ENCODE assay signal across 8 cellular contexts in the genomic region with DNA sequence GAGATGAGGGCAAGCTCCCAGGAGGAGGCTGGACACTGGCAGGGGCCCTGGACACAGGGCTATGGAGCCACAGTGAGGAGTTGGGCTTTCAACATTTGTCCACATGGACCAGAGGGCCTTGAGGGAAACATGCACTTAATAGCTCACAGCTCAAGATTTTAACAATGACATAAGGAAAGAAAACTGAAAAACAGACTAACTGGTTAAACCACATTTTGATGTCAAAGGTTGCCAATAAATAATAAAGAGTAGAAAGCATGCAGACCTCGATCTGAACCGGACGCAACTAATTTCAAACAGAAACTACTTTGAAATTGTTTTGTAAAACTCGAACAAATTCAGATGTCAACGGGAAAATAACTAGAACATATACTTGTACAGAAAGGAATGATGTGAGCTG. TPM values are rescaled to one million over a fixed set of nuclear protein-coding genes. Genes with fewer than 3 reads are reported as not detected.
DNase-seq lines count a peak whose midpoint lies in the region; ATAC-seq and TF ChIP-seq lines count a peak whose summit lies in the region.
"Not testable (repeated sequence)": the region's sequence is repeated elsewhere in the genome, so short reads cannot be mapped to it uniquely, and the experiment has no call there.

No MANE protein-coding gene starts in this region.

- peak overlapping the region in 4 of 8 donors; percentile 9 to 70 (median 40) for H3K4me3 Mint-ChIP-seq in CD4-positive, alpha-beta memory T cell
- H3K4me3 Mint-ChIP-seq in T-helper 17 cell = peak overlapping the region; percentile 7
- peak overlapping the region; percentile 57 for H3K4me3 Mint-ChIP-seq in activated CD8-positive, alpha-beta memory T cell treated with anti-CD3 and anti-CD28 coated beads, Interleukin-2, amount 10 ng/mL, durations not matched to agents 7 days and 5 days
- peak overlapping the region in 6 of 8 donors; percentile 11 to 40 (median 32) for H3K4me3 Mint-ChIP-seq in naive B cell
- peak overlapping the region; percentile 40 to 67 for H3K4me3 Mint-ChIP-seq in stimulated activated naive CD8-positive, alpha-beta T cell treated with anti-CD3 and anti-CD28 coated beads, Interleukin-15, amount 100 ng/mL, for 72 hours

- H3K9ac ChIP-seq in Loucy (ENCODE audit: low read depth, low read length, poor library complexity, severe bottlenecking) = peak overlapping the region; percentile 11

- peaks cover 37% of the 10 kb centered on the region; the same call in 1 of the 2 replicates for H3K79me2 ChIP-seq in Loucy (ENCODE audit: insufficient read depth, low read length)

- H3K36me3 ChIP-seq in CD4-positive, alpha-beta memory T cell (ENCODE audit: insufficient read depth, low read length); Loucy (ENCODE audit: insufficient read depth, low read length); breast epithelium: not testable (repeated sequence)

- POLR2A ChIA-PET in CD4-positive, alpha-beta memory T cell (lab: Charles Lee; ENCODE audit: partially characterized antibody) = not testable (repeated sequence)

- H3K4me1 Mint-ChIP-seq in CD4-positive, alpha-beta memory T cell = peaks cover 10 to 32% (median 24%) of the 10 kb centered on the region in 4 donors
- H3K4me1 Mint-ChIP-seq in T-helper 17 cell = peaks cover 16% of the 10 kb centered on the region
- peaks cover 35% of the 10 kb centered on the region for H3K4me1 Mint-ChIP-seq in activated CD8-positive, alpha-beta memory T cell treated with anti-CD3 and anti-CD28 coated beads, Interleukin-2, amount 10 ng/mL, durations not matched to agents 7 days and 5 days
- H3K4me1 Mint-ChIP-seq in naive B cell = peaks cover 31 to 60% (median 46%) of the 10 kb centered on the region in 3 donors
- H3K4me1 Mint-ChIP-seq in stimulated activated naive CD8-positive, alpha-beta T cell treated with anti-CD3 and anti-CD28 coated beads, Interleukin-15, amount 100 ng/mL, for 72 hours = peaks cover 43% of the 10 kb centered on the region

- H3K4me2 ChIP-seq in Loucy (ENCODE audit: low read depth, low read length, poor library complexity, severe bottlenecking) = peak overlapping the region; percentile 55

- H3K27me3 Mint-ChIP-seq in CD4-positive, alpha-beta memory T cell; T-helper 17 cell; activated CD8-positive, alpha-beta memory T cell treated with anti-CD3 and anti-CD28 coated beads, Interleukin-2, amount 10 ng/mL, durations not matched to agents 7 days and 5 days; naive B cell; stimulated activated naive CD8-positive, alpha-beta T cell treated with anti-CD3 and anti-CD28 coated beads, Interleukin-15, amount 100 ng/mL, for 72 hours: not testable (repeated sequence)

- H3K4me3 ChIP-seq in CD4-positive, alpha-beta memory T cell (ENCODE audit: low read length in 2 of 2); breast epithelium: not testable (repeated sequence)
- H3K4me3 ChIP-seq in Loucy (ENCODE audit: low read length, poor library complexity, severe bottlenecking) (peak overlapping the region; percentile 17), epithelial cell of proximal tubule (ENCODE audit: low read depth, low read length) (peak overlapping the region; percentile 6)

- not testable (repeated sequence) for H4K20me1 ChIP-seq in Loucy (ENCODE audit: insufficient read depth, low read length, poor library complexity, severe bottlenecking)

- intact Hi-C loops in CD4-positive, alpha-beta memory T cell (cut with micrococcal nuclease) = not testable (repeated sequence)
- intact Hi-C loops in breast epithelium (cut with DNase I; ENCODE audit: low total_unique reads) = loop anchor here (2.0 kb wide), 1 partner anchor 54 kb away; no protein-coding TSS in a partner anchor

- peaks cover 0 to 13% of the 10 kb centered on the region in 2 donors for H3K9me3 ChIP-seq in CD4-positive, alpha-beta memory T cell (ENCODE audit: control insufficient read depth in 1 of 2, low read length in 2 of 2)
- not testable (repeated sequence) for H3K9me3 ChIP-seq in Loucy (ENCODE audit: insufficient read depth, low read depth, low read length); T-helper 17 cell (ENCODE audit: control insufficient read depth, low read length, poor library complexity, severe bottlenecking); breast epithelium

- not testable (repeated sequence) for TF ChIP-seq CTCF in Loucy (conservative IDR thresholded peaks at IDR 0.05; ENCODE audit: low read length); breast epithelium (IDR thresholded peaks at IDR 0.05); epithelial cell of proximal tubule (conservative IDR thresholded peaks at IDR 0.05; ENCODE audit: low read depth, low read length)

- H3K27ac ChIP-seq in CD4-positive, alpha-beta memory T cell (ENCODE audit: low read depth, low read length) = not testable (repeated sequence)
- peak overlapping the region; percentile 56 to 69 for H3K27ac ChIP-seq in breast epithelium

- H3K9me3 Mint-ChIP-seq in CD4-positive, alpha-beta memory T cell = peaks cover 0 to 55% (median 24%) of the 10 kb centered on the region in 8 donors
- peaks cover 13% of the 10 kb centered on the region for H3K9me3 Mint-ChIP-seq in activated CD8-positive, alpha-beta memory T cell treated with anti-CD3 and anti-CD28 coated beads, Interleukin-2, amount 10 ng/mL, durations not matched to agents 7 days and 5 days (ENCODE audit: low read depth)
- not testable (repeated sequence) for H3K9me3 Mint-ChIP-seq in naive B cell
- peaks cover 16 to 26% of the 10 kb centered on the region in 2 donors for H3K9me3 Mint-ChIP-seq in stimulated activated naive CD8-positive, alpha-beta T cell treated with anti-CD3 and anti-CD28 coated beads, Interleukin-15, amount 100 ng/mL, for 72 hours

- not testable (repeated sequence) for H2AFZ ChIP-seq in Loucy (ENCODE audit: low read length)

- H3K27me3 ChIP-seq in CD4-positive, alpha-beta memory T cell (ENCODE audit: insufficient read depth, low read length); Loucy (ENCODE audit: insufficient read depth, low read length, poor library complexity, severe bottlenecking); breast epithelium: not testable (repeated sequence)

- H3K9me2 ChIP-seq in Loucy (replicated peaks; ENCODE audit: low read depth, low read length) = not testable (repeated sequence)

- CTCF ChIA-PET in CD4-positive, alpha-beta memory T cell (lab: Charles Lee; ENCODE audit: partially characterized antibody) = interaction anchor here (0.7 kb wide), 1 partner anchor 24 kb away, joined by 3 read pairs; no protein-coding TSS in a partner anchor
- CTCF ChIA-PET in activated CD8-positive, alpha-beta memory T cell treated with anti-CD3 and anti-CD28 coated beads, Interleukin-2, amount 10 ng/mL, durations not matched to agents 7 days and 5 days (lab: Charles Lee) = not testable (repeated sequence)

- peak overlapping the region in 4 of 7 donors; percentile 9 to 73 (median 36) for H3K27ac Mint-ChIP-seq in CD4-positive, alpha-beta memory T cell
- H3K27ac Mint-ChIP-seq in T-helper 17 cell = not testable (repeated sequence)
- H3K27ac Mint-ChIP-seq in activated CD8-positive, alpha-beta memory T cell treated with anti-CD3 and anti-CD28 coated beads, Interleukin-2, amount 10 ng/mL, durations not matched to agents 7 days and 5 days = peak overlapping the region; percentile 68
- peak overlapping the region in 4 of 6 donors; percentile 41 to 91 (median 68) for H3K27ac Mint-ChIP-seq in naive B cell
- H3K27ac Mint-ChIP-seq in stimulated activated naive CD8-positive, alpha-beta T cell treated with anti-CD3 and anti-CD28 coated beads, Interleukin-15, amount 100 ng/mL, for 72 hours = peak overlapping the region in 1 of 2 donors; percentile 65

- peaks cover 17% of the 10 kb centered on the region for H3K4me1 ChIP-seq in CD4-positive, alpha-beta memory T cell (ENCODE audit: insufficient read depth, low read length)
- peaks cover 37% of the 10 kb centered on the region for H3K4me1 ChIP-seq in Loucy (ENCODE audit: insufficient read depth, low read length, poor library complexity, severe bottlenecking)
- not testable (repeated sequence) for H3K4me1 ChIP-seq in breast epithelium

- not testable (repeated sequence) for H3F3A ChIP-seq in Loucy (ENCODE audit: low read depth)

- DNase-seq in CD4-positive, alpha-beta memory T cell; T-helper 17 cell; activated CD8-positive, alpha-beta memory T cell treated with anti-CD3 and anti-CD28 coated beads, Interleukin-2, amount 10 ng/mL, durations not matched to agents 7 days and 5 days; breast epithelium (ENCODE audit: low spot score in 2 of 2); epithelial cell of proximal tubule (ENCODE audit: low read depth); naive B cell; stimulated activated naive CD8-positive, alpha-beta T cell treated with anti-CD3 and anti-CD28 coated beads, Interleukin-15, amount 100 ng/mL, for 72 hours: not testable (repeated sequence)

- peaks cover 30 to 42% of the 10 kb centered on the region in 2 donors for H3K36me3 Mint-ChIP-seq in CD4-positive, alpha-beta memory T cell
- not testable (repeated sequence) for H3K36me3 Mint-ChIP-seq in T-helper 17 cell (ENCODE audit: low read depth); naive B cell
- H3K36me3 Mint-ChIP-seq in activated CD8-positive, alpha-beta memory T cell treated with anti-CD3 and anti-CD28 coated beads, Interleukin-2, amount 10 ng/mL, durations not matched to agents 7 days and 5 days = peaks cover 57% of the 10 kb centered on the region

- ATAC-seq in T-helper 17 cell; activated CD8-positive, alpha-beta memory T cell treated with anti-CD3 and anti-CD28 coated beads, Interleukin-2, amount 10 ng/mL, durations not matched to agents 7 days and 5 days; naive B cell (ENCODE audit: low read depth in 2 of 2); stimulated activated naive CD8-positive, alpha-beta T cell treated with anti-CD3 and anti-CD28 coated beads, Interleukin-15, amount 100 ng/mL, for 72 hours: not testable (repeated sequence)

- TF ChIP-seq POLR2A in breast epithelium (IDR thresholded peaks at IDR 0.05) = not testable (repeated sequence)

RNA-seq across cellular contexts. Expression of gene ZNF888, which starts 15.5 kb away (rescaled TPM):
- 10 to 100 TPM; 10.7 to 11.4 TPM for total RNA-seq in CD4-positive, alpha-beta memory T cell
- 1 to 10 TPM; 1.2 to 2.8 TPM for polyA plus RNA-seq in CD4-positive, alpha-beta memory T cell
- 1 to 10 TPM; 3.7 to 4.4 TPM for total RNA-seq in T-helper 17 cell
- total RNA-seq in activated CD8-positive, alpha-beta memory T cell treated with anti-CD3 and anti-CD28 coated beads, Interleukin-2, amount 10 ng/mL, durations not matched to agents 7 days and 5 days = 1 to 10 TPM; 4.6 to 6.7 TPM
- total RNA-seq in breast epithelium = 1 to 10 TPM; 4.5 to 10.0 (median 5.2) TPM
- 5.1 and 6.3 TPM in 2 replicates for total RNA-seq in epithelial cell of proximal tubule
- 1 to 10 TPM in 5 of 6 donors, not detected in 1; 1.7 to 5.2 (median 4.1) TPM for polyA plus RNA-seq in naive B cell (ENCODE audit: low read depth in 6 of 6)

RNA-seq across cellular contexts. Expression of gene ZNF816, which starts 23.9 kb away (rescaled TPM):
- total RNA-seq in CD4-positive, alpha-beta memory T cell = 10 to 100 TPM; 26.1 to 29.6 TPM
- polyA plus RNA-seq in CD4-positive, alpha-beta memory T cell = 10 to 100 TPM in 1 of 2 donors, 1 to 10 TPM in 1; 6.5 to 19.9 TPM
- total RNA-seq in T-helper 17 cell = 1 to 10 TPM; 3.5 to 4.8 TPM
- 10 to 100 TPM in 1 of 2 experiments, 1 to 10 TPM in 1; 9.8 to 13.3 TPM for total RNA-seq in activated CD8-positive, alpha-beta memory T cell treated with anti-CD3 and anti-CD28 coated beads, Interleukin-2, amount 10 ng/mL, durations not matched to agents 7 days and 5 days
- 10 to 100 TPM in 2 of 3 donors, 1 to 10 TPM in 1; 7.5 to 16.5 (median 15.1) TPM for total RNA-seq in breast epithelium
- total RNA-seq in epithelial cell of proximal tubule = 2.5 and 4.2 TPM in 2 replicates
- polyA plus RNA-seq in naive B cell (ENCODE audit: low read depth in 6 of 6) = 10 to 100 TPM; 12.1 to 22.9 (median 20.5) TPM

RNA-seq across cellular contexts. Expression of gene ZNF320, which starts 41.3 kb away (rescaled TPM):
- 10 to 100 TPM; 14.1 to 15.6 TPM for total RNA-seq in CD4-positive, alpha-beta memory T cell
- polyA plus RNA-seq in CD4-positive, alpha-beta memory T cell = 1 to 10 TPM in 1 of 2 donors, not detected in 1; 2.8 TPM
- total RNA-seq in T-helper 17 cell (1 to 10 TPM; 4.0 to 5.1 TPM), breast epithelium (10 to 100 TPM; 15.2 to 22.0 (median 18.4) TPM), epithelial cell of proximal tubule (4.7 and 18.9 TPM in 2 replicates)
- total RNA-seq in activated CD8-positive, alpha-beta memory T cell treated with anti-CD3 and anti-CD28 coated beads, Interleukin-2, amount 10 ng/mL, durations not matched to agents 7 days and 5 days = 10 to 100 TPM in 1 of 2 experiments, 1 to 10 TPM in 1; 8.8 to 10.9 TPM
- polyA plus RNA-seq in naive B cell (ENCODE audit: low read depth in 6 of 6) = 10 to 100 TPM in 2 of 6 donors, 1 to 10 TPM in 3, not detected in 1; 4.6 to 11.7 (median 7.3) TPM
